In genomic region chr12:78835493-78835892, GRCh38 we compare ENCODE assay signal across 22 cellular contexts. TPM values are rescaled to one million over a fixed set of nuclear protein-coding genes. Genes with fewer than 3 reads are reported as not detected.
"Had no signal": no experiment of that assay in that cellular context is flagged by ENCODE, and none has a peak within 500 bp of the region (broad histone marks: within the 10 kb centered on the region; RNA-seq: fewer than 3 reads in every experiment).

No MANE protein-coding gene starts in this region.

- FAIRE-seq: islet of Langerhans had no signal

- H3K9me3 ChIP-seq: gastrocnemius medialis, heart left ventricle, lower lobe of right lung, mucosa of descending colon, prostate gland, sigmoid colon, thoracic aorta, transverse colon, upper lobe of right lung, uterus had no signal

- H3K4me2 ChIP-seq: hepatocyte had no signal

- H3K36me3 ChIP-seq: gastrocnemius medialis, heart left ventricle, lower lobe of right lung, prostate gland, sigmoid colon, thoracic aorta, transverse colon, upper lobe of right lung, uterus had no signal

- H3K27me3 ChIP-seq: gastrocnemius medialis, heart left ventricle, hepatocyte, sigmoid colon, transverse colon, upper lobe of right lung, uterus had no signal

- ATAC-seq: gastrocnemius medialis; heart left ventricle; left ventricle myocardium superior; lower lobe of right lung; mucosa of descending colon; natural killer cell treated with Interleukin-12 subunit alpha and Interleukin-12 subunit beta and Interleukin-15 and Interleukin-18, amount 100 ng/mL, for 72 hours; right cardiac atrium; stimulated activated memory B cell treated with anti-CD40 and anti-IgM and Interleukin-4, amounts not matched to agents 10 μg/mL and 1 μg/mL and 100 μg/mL, for 72 hours; upper lobe of right lung had no signal

- DNase-seq: dermis blood vessel endothelial cell; effector memory CD4-positive, alpha-beta T cell; gastrocnemius medialis; heart left ventricle; kidney glomerular epithelial cell; left ventricle myocardium superior; lower lobe of right lung; mucosa of descending colon; naive B cell; right cardiac atrium; sigmoid colon; stimulated activated CD4-positive, alpha-beta T cell treated with anti-CD3 and anti-CD28 coated beads, Interleukin-4, amount 100 ng/mL, for 4 hours; transverse colon; upper lobe of right lung; uterus had no signal

- H3K4me3 ChIP-seq: coronary artery, gastrocnemius medialis, heart left ventricle, hepatocyte, lower lobe of right lung, mucosa of descending colon, prostate gland, sigmoid colon, thoracic aorta, transverse colon, upper lobe of right lung, uterus had no signal

- H3K27ac ChIP-seq: coronary artery, gastrocnemius medialis, heart left ventricle, hepatocyte, lower lobe of right lung, prostate gland, sigmoid colon, thoracic aorta, transverse colon, upper lobe of right lung, uterus had no signal

- H2AFZ ChIP-seq: hepatocyte had no signal

- H3K4me1 ChIP-seq: gastrocnemius medialis, heart left ventricle, lower lobe of right lung, prostate gland, sigmoid colon, transverse colon, upper lobe of right lung, uterus had no signal

- H3K79me2 ChIP-seq: hepatocyte had no signal

RNA-seq across cellular contexts. Expression of gene SYT1, which starts 29.1 kb away (rescaled TPM):
- total RNA-seq: natural killer cell treated with Interleukin-12 subunit alpha and Interleukin-12 subunit beta and Interleukin-15 and Interleukin-18, amount 100 ng/mL, for 72 hours had no signal
- polyA plus RNA-seq: heart left ventricle had no signal
